In genomic region chr6:10383312-10384063, GRCh38 we compare ENCODE assay signal across 8 cellular contexts. TPM values are rescaled to one million over a fixed set of nuclear protein-coding genes. Genes with fewer than 3 reads are reported as not detected.
A peak's percentile ranks its signal among the peaks of the same experiment; 100 is the strongest.
DNase-seq lines count a peak whose midpoint lies in the region; ATAC-seq and TF ChIP-seq lines count a peak whose summit lies in the region.

No MANE protein-coding gene starts in this region.

- H3K4me3 ChIP-seq in tibial nerve, result peak overlapping the region in 2 of 4 donors; percentile 8 to 33

- H3K4me3 Mint-ChIP-seq in chondrocyte (ENCODE audit: unreplicated experiment), result peak overlapping the region; percentile 16
- H3K4me3 Mint-ChIP-seq in naive B cell, result peak overlapping the region in 4 of 8 donors; percentile 16 to 73 (median 62)

- no peaks in the 10 kb centered on the region for H3K36me3 ChIP-seq in tibial nerve

- peak in 1 of 2 donors; percentile 6 for TF ChIP-seq EP300 in tibial nerve (IDR thresholded peaks at IDR 0.05)

- H3K27me3 ChIP-seq in tibial nerve, result peaks cover 0 to 86% of the 10 kb centered on the region in 2 donors

- no peaks in the 10 kb centered on the region for H3K9me3 Mint-ChIP-seq in chondrocyte (ENCODE audit: low read depth)
- peaks cover 0 to 43% (median 21%) of the 10 kb centered on the region in 7 donors for H3K9me3 Mint-ChIP-seq in naive B cell

- no peak overlapping the region for H3K27ac Mint-ChIP-seq in chondrocyte (ENCODE audit: unreplicated experiment)
- H3K27ac Mint-ChIP-seq in naive B cell, result peak overlapping the region in 4 of 6 donors; percentile 63 to 91 (median 86)

- peak overlapping the region in 2 of 4 donors; percentile 12 to 31 for H3K27ac ChIP-seq in tibial nerve

- in situ Hi-C loops in Caki2 (cut with HindIII; ENCODE audit: low pct_unique_long_range_greater_than_20kb, low sequenced_read_pairs), result no loop called here

- DNase-seq in Caki2 (ENCODE audit: low read depth), result peak; percentile 71
- peak; percentile 36 for DNase-seq in HuH-7 (ENCODE audit: low spot score)
- peak; percentile 88 for DNase-seq in chondrocyte (ENCODE audit: low spot score)
- no peak for DNase-seq in naive B cell
- DNase-seq in tibial nerve (ENCODE audit: low spot score in 2 of 2), result no peak
- no peak for DNase-seq in NCI-H446 (lab: John Stamatoyannopoulos, UW)
- no peak for DNase-seq in mesenteric fat pad (ENCODE audit: low spot score)
- DNase-seq in medulla oblongata (ENCODE audit: extremely low spot score), result no peak

- H3K9me3 ChIP-seq in tibial nerve, result no peaks in the 10 kb centered on the region

- no peak for TF ChIP-seq POLR2A in tibial nerve (IDR thresholded peaks at IDR 0.05)

- TF ChIP-seq CTCF in chondrocyte (IDR thresholded peaks at IDR 0.05) (no peak), tibial nerve (IDR thresholded peaks at IDR 0.05) (no peak)

- H3K27me3 Mint-ChIP-seq in chondrocyte (ENCODE audit: low read depth) (peaks cover 57% of the 10 kb centered on the region), naive B cell (peaks cover 68 to 87% (median 76%) of the 10 kb centered on the region in 3 donors)

- H3K4me1 Mint-ChIP-seq in chondrocyte (ENCODE audit: low read depth) (peaks cover 19% of the 10 kb centered on the region), naive B cell (peaks cover 5 to 12% (median 8%) of the 10 kb centered on the region in 3 donors)

- WGBS in tibial nerve, 2 donors, result 6 to 8% methylated on average over 28 to 50 of the region's 51 CpGs

- H3K36me3 Mint-ChIP-seq in chondrocyte (ENCODE audit: low read depth) (peaks cover 2% of the 10 kb centered on the region), naive B cell (peaks cover 8 to 16% of the 10 kb centered on the region in 2 donors)

- peaks cover 0 to 37% (median 5%) of the 10 kb centered on the region in 4 donors for H3K4me1 ChIP-seq in tibial nerve

- ATAC-seq in naive B cell (ENCODE audit: low read depth in 2 of 2), result no peak

RNA-seq across cellular contexts. Expression of gene TFAP2A, which starts 31.4 kb away (rescaled TPM):
- 2.1 and 4.2 TPM in 2 replicates for total RNA-seq in Caki2 (2014; rRNA removed; shearing (Covaris generic); ENCODE audit: low replicate concordance)
- total RNA-seq in chondrocyte (0.74 to 26.6 TPM (median 1.4 TPM) in 3 replicates), tibial nerve (1 to 10 TPM in 1 of 4 donors, under 1 TPM in 2, not detected in 1; 0.20 to 1.2 (median 0.66) TPM), mesenteric fat pad (1.9 TPM)
- polyA plus RNA-seq in naive B cell (ENCODE audit: low read depth in 6 of 6), result not detected

Comparison
In these comparisons a context has a peak if more than half of its experiments do, and no peak if none do; other contexts are left out.
1. DNase-seq: peak in Caki2 (single experiment), HuH-7 (single experiment) and chondrocyte (single experiment); none in naive B cell (single experiment), tibial nerve (0 of 2), NCI-H446 (0 of 2), mesenteric fat pad (single experiment) and medulla oblongata (single experiment).